ENCODE assay signal across 1 cellular context in the genomic region with DNA sequence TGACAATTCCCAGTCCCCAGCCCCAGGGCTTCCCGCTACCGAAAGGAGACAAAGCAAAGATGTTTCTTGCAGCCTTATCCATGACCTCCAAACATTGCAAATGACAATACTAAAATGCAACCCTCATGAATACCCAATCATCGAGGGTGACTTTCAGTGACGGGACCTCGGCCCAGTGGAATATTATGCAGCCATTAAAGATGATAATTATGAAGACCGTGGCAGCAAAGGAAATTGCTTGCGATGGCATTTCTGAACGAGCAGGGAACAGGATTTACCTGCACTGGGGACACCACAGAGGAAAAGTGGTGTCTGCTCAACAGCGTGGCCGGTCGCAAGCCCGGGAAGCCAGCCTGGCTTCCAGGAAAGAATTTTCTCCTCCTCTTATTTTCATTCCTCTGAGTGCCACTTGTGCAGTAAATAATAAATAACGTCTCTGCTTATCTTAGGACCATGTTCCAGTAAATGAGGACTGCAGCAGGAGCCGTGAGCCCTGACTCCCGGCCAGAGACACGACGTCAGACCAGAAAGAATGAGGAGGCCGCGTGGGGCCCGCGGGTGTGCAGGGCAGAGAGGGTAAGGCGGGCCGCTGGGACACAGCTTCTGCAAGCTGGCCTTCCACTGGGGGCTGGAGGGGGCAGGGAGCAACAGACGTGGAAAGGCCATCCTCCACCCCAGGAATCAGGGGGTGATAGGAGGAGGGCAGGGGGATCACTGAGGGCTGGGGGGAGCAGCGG.
TF ChIP-seq lines count a peak whose summit lies in the region.

No MANE protein-coding gene starts in this region.

TF ChIP-seq in IMR-90, 13 proteins besides CTCF, POLR2A, EP300 and RAD21:
- TF ChIP-seq CEBPB (IDR thresholded peaks at IDR 0.05; ENCODE audit: low read depth, low read length) (no peak), MXI1 (IDR thresholded peaks at IDR 0.05; ENCODE audit: borderline replicate concordance, low read depth, low read length) (no peak), NFE2L2 (IDR thresholded peaks at IDR 0.05; ENCODE audit: low read depth, low read length) (no peak), RCOR1 (IDR thresholded peaks at IDR 0.05; ENCODE audit: insufficient replicate concordance, low read length) (no peak), BHLHE40 (IDR thresholded peaks at IDR 0.05; ENCODE audit: low read depth, low read length) (no peak), RFX5 (IDR thresholded peaks at IDR 0.05; ENCODE audit: low read depth, low read length) (no peak), CHD1 (IDR thresholded peaks at IDR 0.05; ENCODE audit: low read depth, low read length) (no peak), MAFK (IDR thresholded peaks at IDR 0.05; ENCODE audit: low read depth, low read length) (no peak), MAZ (IDR thresholded peaks at IDR 0.05; ENCODE audit: borderline replicate concordance, low read depth, low read length) (no peak), SMC3 (IDR thresholded peaks at IDR 0.05; ENCODE audit: low read depth, low read length) (no peak)
- TF ChIP-seq, protein P1, sequence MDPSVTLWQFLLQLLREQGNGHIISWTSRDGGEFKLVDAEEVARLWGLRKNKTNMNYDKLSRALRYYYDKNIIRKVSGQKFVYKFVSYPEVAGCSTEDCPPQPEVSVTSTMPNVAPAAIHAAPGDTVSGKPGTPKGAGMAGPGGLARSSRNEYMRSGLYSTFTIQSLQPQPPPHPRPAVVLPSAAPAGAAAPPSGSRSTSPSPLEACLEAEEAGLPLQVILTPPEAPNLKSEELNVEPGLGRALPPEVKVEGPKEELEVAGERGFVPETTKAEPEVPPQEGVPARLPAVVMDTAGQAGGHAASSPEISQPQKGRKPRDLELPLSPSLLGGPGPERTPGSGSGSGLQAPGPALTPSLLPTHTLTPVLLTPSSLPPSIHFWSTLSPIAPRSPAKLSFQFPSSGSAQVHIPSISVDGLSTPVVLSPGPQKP (IDR thresholded peaks at IDR 0.05; ENCODE audit: borderline replicate concordance, low read depth, low read length) = no peak
